19 cellular contexts compared by ENCODE assay signal in genomic region chr14:65551019-65551643, GRCh38.
A peak's percentile ranks its signal among the peaks of the same experiment; 100 is the strongest.
DNase-seq lines count a peak whose midpoint lies in the region; ATAC-seq, FAIRE-seq and TF ChIP-seq lines count a peak whose summit lies in the region.
"Had no signal": no experiment of that assay in that cellular context is flagged by ENCODE, and none has a peak within 500 bp of the region (broad histone marks: within the 10 kb centered on the region; RNA-seq: fewer than 3 reads in every experiment).

No MANE protein-coding gene starts in this region.

- H3K9ac ChIP-seq in neural cell (ENCODE audit: low read length) = no peak overlapping the region

- H3K36me3 ChIP-seq in neural cell (ENCODE audit: insufficient read depth, low read length) = no peaks in the 10 kb centered on the region

- peak overlapping the region; percentile 86 for H3K27ac Mint-ChIP-seq in activated CD8-positive, alpha-beta T cell treated with anti-CD3 and anti-CD28 coated beads for 36 hours
- no peak overlapping the region for H3K27ac Mint-ChIP-seq in activated CD8-positive, alpha-beta T cell treated with anti-CD3 and anti-CD28 coated beads, Interleukin-2, amount 10 ng/mL, durations not matched to agents 7 days and 5 days
- H3K27ac Mint-ChIP-seq in activated naive CD8-positive, alpha-beta T cell = peak overlapping the region; percentile 75
- no peak overlapping the region for H3K27ac Mint-ChIP-seq in WTC11
- H3K27ac Mint-ChIP-seq: HFFc6 had no signal

- H3K4me3 Mint-ChIP-seq in activated CD8-positive, alpha-beta T cell treated with anti-CD3 and anti-CD28 coated beads for 36 hours = peak overlapping the region; percentile 36
- H3K4me3 Mint-ChIP-seq in activated CD8-positive, alpha-beta T cell treated with anti-CD3 and anti-CD28 coated beads, Interleukin-2, amount 10 ng/mL, durations not matched to agents 7 days and 5 days = no peak overlapping the region
- H3K4me3 Mint-ChIP-seq in activated naive CD8-positive, alpha-beta T cell = peak overlapping the region; percentile 12
- no peak overlapping the region for H3K4me3 Mint-ChIP-seq in WTC11
- H3K4me3 Mint-ChIP-seq: HFFc6 had no signal

- peak overlapping the region; percentile 9 for H3K27ac ChIP-seq in neural cell (ENCODE audit: low read length)
- H3K27ac ChIP-seq: A549, C4-2B had no signal

- peaks cover 4% of the 10 kb centered on the region for H3F3A ChIP-seq in neural cell (ENCODE audit: insufficient read depth, low read length, poor library complexity, severe bottlenecking)

- TF ChIP-seq EP300 in neural cell (conservative IDR thresholded peaks at IDR 0.05; ENCODE audit: poor library complexity, severe bottlenecking) = no peak

- peak; percentile 24 for DNase-seq in activated CD8-positive, alpha-beta T cell treated with anti-CD3 and anti-CD28 coated beads for 36 hours
- DNase-seq in activated CD8-positive, alpha-beta T cell treated with anti-CD3 and anti-CD28 coated beads, Interleukin-2, amount 10 ng/mL, durations not matched to agents 7 days and 5 days = no peak
- DNase-seq in GM12892 (ENCODE audit: insufficient read length) = no peak
- no peak for DNase-seq in WTC11 (ENCODE audit: low spot score)
- no peak for DNase-seq in NCI-H2227 (lab: John Stamatoyannopoulos, UW; ENCODE audit: unreplicated experiment)
- DNase-seq: Caco-2, HFFc6, NCI-H146, NCI-H2081 treated with DMSO at 0.1 percent for 48 hours, NCI-H226 had no signal

- POLR2A ChIA-PET in activated CD8-positive, alpha-beta T cell treated with anti-CD3 and anti-CD28 coated beads for 36 hours (lab: Charles Lee) = no interaction called here
- POLR2A ChIA-PET in activated CD8-positive, alpha-beta T cell treated with anti-CD3 and anti-CD28 coated beads, Interleukin-2, amount 10 ng/mL, durations not matched to agents 7 days and 5 days (lab: Charles Lee) = no interaction called here
- POLR2A ChIA-PET in WTC11 (lab: Charles Lee) = no interaction called here

- peaks cover 5% of the 10 kb centered on the region for H3K36me3 Mint-ChIP-seq in activated CD8-positive, alpha-beta T cell treated with anti-CD3 and anti-CD28 coated beads for 36 hours (ENCODE audit: low read depth)
- peaks cover 20% of the 10 kb centered on the region for H3K36me3 Mint-ChIP-seq in activated CD8-positive, alpha-beta T cell treated with anti-CD3 and anti-CD28 coated beads, Interleukin-2, amount 10 ng/mL, durations not matched to agents 7 days and 5 days (ENCODE audit: low read depth)
- H3K36me3 Mint-ChIP-seq in activated naive CD8-positive, alpha-beta T cell = no peaks in the 10 kb centered on the region
- no peaks in the 10 kb centered on the region for H3K36me3 Mint-ChIP-seq in WTC11

- H3K27me3 ChIP-seq in neural cell (ENCODE audit: insufficient read depth, low read depth, low read length) = no peaks in the 10 kb centered on the region

- no peaks in the 10 kb centered on the region for H3K27me3 Mint-ChIP-seq in activated CD8-positive, alpha-beta T cell treated with anti-CD3 and anti-CD28 coated beads for 36 hours
- H3K27me3 Mint-ChIP-seq in activated CD8-positive, alpha-beta T cell treated with anti-CD3 and anti-CD28 coated beads, Interleukin-2, amount 10 ng/mL, durations not matched to agents 7 days and 5 days (ENCODE audit: low read depth) = no peaks in the 10 kb centered on the region
- no peaks in the 10 kb centered on the region for H3K27me3 Mint-ChIP-seq in activated naive CD8-positive, alpha-beta T cell
- no peaks in the 10 kb centered on the region for H3K27me3 Mint-ChIP-seq in WTC11 (ENCODE audit: low read depth)

- no peaks in the 10 kb centered on the region for H3K9me3 Mint-ChIP-seq in activated CD8-positive, alpha-beta T cell treated with anti-CD3 and anti-CD28 coated beads for 36 hours
- H3K9me3 Mint-ChIP-seq in activated CD8-positive, alpha-beta T cell treated with anti-CD3 and anti-CD28 coated beads, Interleukin-2, amount 10 ng/mL, durations not matched to agents 7 days and 5 days (ENCODE audit: insufficient read depth) = no peaks in the 10 kb centered on the region
- no peaks in the 10 kb centered on the region for H3K9me3 Mint-ChIP-seq in activated naive CD8-positive, alpha-beta T cell (ENCODE audit: low read depth)
- H3K9me3 Mint-ChIP-seq in WTC11 = no peaks in the 10 kb centered on the region
- H3K9me3 Mint-ChIP-seq: HFFc6 had no signal

- intact Hi-C loops in activated CD8-positive, alpha-beta T cell treated with anti-CD3 and anti-CD28 coated beads for 36 hours (cut with micrococcal nuclease) = no loop called here

- H3K4me2 ChIP-seq in neural cell (ENCODE audit: low read length) = no peak overlapping the region
- H3K4me2 ChIP-seq: A549 had no signal

- peak; percentile 60 for FAIRE-seq in GM12892 (lab: Jason Lieb, UNC)
- FAIRE-seq: GM12878, GM19239, H1 had no signal

- ATAC-seq in activated CD8-positive, alpha-beta T cell treated with anti-CD3 and anti-CD28 coated beads for 36 hours = peak; percentile 83
- no peak for ATAC-seq in activated CD8-positive, alpha-beta T cell treated with anti-CD3 and anti-CD28 coated beads, Interleukin-2, amount 10 ng/mL, durations not matched to agents 7 days and 5 days
- ATAC-seq in GM19452 (IDR thresholded peaks at IDR 0.05; ENCODE audit: unreplicated experiment) = no peak
- ATAC-seq in WTC11 = no peak
- ATAC-seq: A549, GM12878, Right ventricle myocardium inferior had no signal

- H3K4me1 Mint-ChIP-seq in activated CD8-positive, alpha-beta T cell treated with anti-CD3 and anti-CD28 coated beads for 36 hours (ENCODE audit: low read depth) = peaks cover 34% of the 10 kb centered on the region
- peaks cover 9% of the 10 kb centered on the region for H3K4me1 Mint-ChIP-seq in activated CD8-positive, alpha-beta T cell treated with anti-CD3 and anti-CD28 coated beads, Interleukin-2, amount 10 ng/mL, durations not matched to agents 7 days and 5 days (ENCODE audit: low read depth)
- H3K4me1 Mint-ChIP-seq in activated naive CD8-positive, alpha-beta T cell (ENCODE audit: low read depth) = peaks cover 36% of the 10 kb centered on the region
- H3K4me1 Mint-ChIP-seq in WTC11 = peaks cover 10% of the 10 kb centered on the region

- H3K79me2 ChIP-seq in neural cell (replicated peaks; ENCODE audit: insufficient read depth, low read length) = peaks cover 44% of the 10 kb centered on the region

- no peaks in the 10 kb centered on the region for H3K9me2 ChIP-seq in neural cell (ENCODE audit: insufficient read depth, low read length)

- H3K9me3 ChIP-seq in neural cell (ENCODE audit: low read length) = no peaks in the 10 kb centered on the region
- H3K9me3 ChIP-seq: A549, Caco-2 had no signal

- CTCF ChIA-PET in activated CD8-positive, alpha-beta T cell treated with anti-CD3 and anti-CD28 coated beads for 36 hours (lab: Charles Lee) = no interaction called here
- CTCF ChIA-PET in activated CD8-positive, alpha-beta T cell treated with anti-CD3 and anti-CD28 coated beads, Interleukin-2, amount 10 ng/mL, durations not matched to agents 7 days and 5 days (lab: Charles Lee) = interaction anchor here (0.6 kb wide), 1 partner anchor 127 kb away, joined by 3 read pairs; no protein-coding TSS in a partner anchor
- CTCF ChIA-PET in WTC11 (lab: Charles Lee) = no interaction called here

- TF ChIP-seq POLR2A in GM12892 (IDR thresholded peaks at IDR 0.05; ENCODE audit: low read depth, low read length) = no peak

- TF ChIP-seq RAD21 in neural cell (conservative IDR thresholded peaks at IDR 0.05) = no peak

- no peaks in the 10 kb centered on the region for H4K20me1 ChIP-seq in neural cell (ENCODE audit: insufficient read depth)

- H2AFZ ChIP-seq in neural cell (ENCODE audit: low read depth, low read length) = no peak overlapping the region

- no peak for TF ChIP-seq CTCF in activated CD8-positive, alpha-beta T cell treated with anti-CD3 and anti-CD28 coated beads for 36 hours (IDR thresholded peaks at IDR 0.05)
- no peak for TF ChIP-seq CTCF in neural cell (IDR thresholded peaks at IDR 0.05; ENCODE audit: poor library complexity, severe bottlenecking)
- TF ChIP-seq CTCF in WTC11 (IDR thresholded peaks at IDR 0.05) = no peak

- H3K4me3 ChIP-seq in neural cell (ENCODE audit: low read length) = no peak overlapping the region
- H3K4me3 ChIP-seq: A549, GM12878 had no signal

TF ChIP-seq in neural cell, 6 proteins besides CTCF, POLR2A, EP300 and RAD21:
- no peak for TF ChIP-seq TAF1 (IDR thresholded peaks at IDR 0.05; ENCODE audit: low read depth)
- no peak for TF ChIP-seq EZH2 (IDR thresholded peaks at IDR 0.05; ENCODE audit: borderline replicate concordance, insufficient read depth, low read length, poor library complexity, severe bottlenecking)

TF ChIP-seq in WTC11, 78 proteins besides CTCF, POLR2A, EP300 and RAD21 (continues in another document):
- TF ChIP-seq CREM (CRISPR knock-in tag; IDR thresholded peaks at IDR 0.05) = no peak
- TF ChIP-seq NFATC4 (CRISPR knock-in tag; IDR thresholded peaks at IDR 0.05) = no peak
- TF ChIP-seq EMX1 (CRISPR knock-in tag; IDR thresholded peaks at IDR 0.05) = no peak
- TF ChIP-seq ETV6 (CRISPR knock-in tag; IDR thresholded peaks at IDR 0.05) = no peak
- TF ChIP-seq GTF2I (CRISPR knock-in tag; conservative IDR thresholded peaks at IDR 0.05) = no peak
- no peak for TF ChIP-seq ZNF263 (CRISPR knock-in tag; IDR thresholded peaks at IDR 0.05; ENCODE audit: low read depth)
- no peak for TF ChIP-seq ZNF232 (CRISPR knock-in tag; IDR thresholded peaks at IDR 0.05)
- TF ChIP-seq ATF3 (CRISPR knock-in tag; conservative IDR thresholded peaks at IDR 0.05) = no peak
- no peak for TF ChIP-seq ZNF121 (CRISPR knock-in tag; IDR thresholded peaks at IDR 0.05)
- no peak for TF ChIP-seq ELF4 (CRISPR knock-in tag; IDR thresholded peaks at IDR 0.05; ENCODE audit: low read depth)
- TF ChIP-seq GABPB1 (CRISPR knock-in tag; IDR thresholded peaks at IDR 0.05) = no peak
- TF ChIP-seq TEAD1 (CRISPR knock-in tag; IDR thresholded peaks at IDR 0.05) = no peak
- TF ChIP-seq FOXJ3 (CRISPR knock-in tag; IDR thresholded peaks at IDR 0.05; ENCODE audit: borderline replicate concordance) = no peak
- TF ChIP-seq ZSCAN18 (CRISPR knock-in tag; IDR thresholded peaks at IDR 0.05) = no peak
- TF ChIP-seq FOXK1 (CRISPR knock-in tag; IDR thresholded peaks at IDR 0.05) = no peak

Comparison
In these comparisons a context has a peak if more than half of its experiments do, and no peak if none do; other contexts are left out.
1. H3K27ac Mint-ChIP-seq: peak in activated CD8-positive, alpha-beta T cell treated with anti-CD3 and anti-CD28 coated beads for 36 hours (single experiment) and activated naive CD8-positive, alpha-beta T cell (single experiment); none in activated CD8-positive, alpha-beta T cell treated with anti-CD3 and anti-CD28 coated beads, Interleukin-2, amount 10 ng/mL, durations not matched to agents 7 days and 5 days (single experiment) and WTC11 (single experiment).
2. H3K4me3 Mint-ChIP-seq: peak in activated CD8-positive, alpha-beta T cell treated with anti-CD3 and anti-CD28 coated beads for 36 hours (single experiment) and activated naive CD8-positive, alpha-beta T cell (single experiment); none in activated CD8-positive, alpha-beta T cell treated with anti-CD3 and anti-CD28 coated beads, Interleukin-2, amount 10 ng/mL, durations not matched to agents 7 days and 5 days (single experiment) and WTC11 (single experiment).